Comparison of ENCODE assay signal across 19 cellular contexts in genomic region chr11:7636350-7636749, GRCh38. TPM values are rescaled to one million over a fixed set of nuclear protein-coding genes. Genes with fewer than 3 reads are reported as not detected.
DNase-seq lines count a peak whose midpoint lies in the region; ATAC-seq and TF ChIP-seq lines count a peak whose summit lies in the region.
"Had no signal": no experiment of that assay in that cellular context is flagged by ENCODE, and none has a peak within 500 bp of the region (broad histone marks: within the 10 kb centered on the region; RNA-seq: fewer than 3 reads in every experiment).

No MANE protein-coding gene starts in this region.

- H3K27me3 ChIP-seq in ascending aorta (no peaks in the 10 kb centered on the region), vagina (no peaks in the 10 kb centered on the region)

- H3K9me3 ChIP-seq in ascending aorta (no peaks in the 10 kb centered on the region), vagina (no peaks in the 10 kb centered on the region)
- H3K9me3 ChIP-seq: A549, Caco-2, HAP-1 had no signal

- H3K27ac Mint-ChIP-seq in memory B cell = peak overlapping the region; percentile 16
- H3K27ac Mint-ChIP-seq: CD4-positive, alpha-beta T cell had no signal

- intact Hi-C loops in ascending aorta (cut with DNase I) = no loop called here
- intact Hi-C loops in vagina (cut with DNase I) = no loop called here

- peak overlapping the region; percentile 75 for H3K27ac ChIP-seq in ascending aorta
- H3K27ac ChIP-seq in vagina = peak overlapping the region; percentile 38
- H3K27ac ChIP-seq: 22Rv1, A549, C4-2B had no signal

- no peak for TF ChIP-seq POLR2A in vagina (IDR thresholded peaks at IDR 0.05)

- H3K4me3 Mint-ChIP-seq in memory B cell = no peak overlapping the region
- H3K4me3 Mint-ChIP-seq: CD4-positive, alpha-beta T cell had no signal

- no peaks in the 10 kb centered on the region for H3K9me3 Mint-ChIP-seq in memory B cell
- H3K9me3 Mint-ChIP-seq: CD4-positive, alpha-beta T cell had no signal

- H3K36me3 ChIP-seq in ascending aorta (peaks cover 50 to 66% of the 10 kb centered on the region in 2 donors), vagina (peaks cover 0 to 60% of the 10 kb centered on the region in 2 donors)

- ATAC-seq in memory B cell (ENCODE audit: low read depth) (no peak), GM21529 (IDR thresholded peaks at IDR 0.05; ENCODE audit: unreplicated experiment) (no peak), HG03521 (IDR thresholded peaks at IDR 0.05; ENCODE audit: unreplicated experiment) (no peak)
- ATAC-seq: A549 had no signal

- TF ChIP-seq CTCF in ascending aorta (IDR thresholded peaks at IDR 0.05) = no peak
- TF ChIP-seq CTCF in vagina (IDR thresholded peaks at IDR 0.05) = no peak

- DNase-seq in NCI-H146 (lab: John Stamatoyannopoulos, UW) = peak; percentile 31
- DNase-seq in NCI-H146 treated with DMSO at 0.1 percent for 48 hours (lab: John Stamatoyannopoulos, UW; ENCODE audit: unreplicated experiment) = no peak
- DNase-seq in ascending aorta (ENCODE audit: low spot score in 2 of 2) = no peak
- no peak for DNase-seq in memory B cell (ENCODE audit: low spot score in 2 of 2)
- no peak for DNase-seq in vagina (ENCODE audit: extremely low spot score in 2 of 2)
- no peak for DNase-seq in activated gamma-delta T cell (lab: John Stamatoyannopoulos, UW)
- DNase-seq: AML-193; Caco-2; CD4-positive, alpha-beta T cell; DMS79; GDM1; IMR-90 had no signal

- peaks cover 5 to 7% of the 10 kb centered on the region in 2 donors for H3K4me1 ChIP-seq in ascending aorta
- H3K4me1 ChIP-seq in vagina = peaks cover 13% of the 10 kb centered on the region
- H3K4me1 ChIP-seq: A549, Caco-2, HAP-1 had no signal

- H3K36me3 Mint-ChIP-seq in memory B cell = peaks cover 49% of the 10 kb centered on the region

- no peaks in the 10 kb centered on the region for H3K27me3 Mint-ChIP-seq in memory B cell
- H3K27me3 Mint-ChIP-seq: CD4-positive, alpha-beta T cell had no signal

- no peak overlapping the region for H3K4me3 ChIP-seq in ascending aorta
- no peak overlapping the region for H3K4me3 ChIP-seq in vagina
- H3K4me3 ChIP-seq: A549, HAP-1 had no signal

- peaks cover 9% of the 10 kb centered on the region for H3K4me1 Mint-ChIP-seq in memory B cell

RNA-seq across cellular contexts. Expression of gene CYB5R2, which starts 37.0 kb away (rescaled TPM):
- total RNA-seq in ascending aorta (35.8 TPM), vagina (17.7 TPM)
- total RNA-seq: CD4-positive, alpha-beta T cell; H4 had no signal
